9 cellular contexts compared by ENCODE assay signal in the genomic region with DNA sequence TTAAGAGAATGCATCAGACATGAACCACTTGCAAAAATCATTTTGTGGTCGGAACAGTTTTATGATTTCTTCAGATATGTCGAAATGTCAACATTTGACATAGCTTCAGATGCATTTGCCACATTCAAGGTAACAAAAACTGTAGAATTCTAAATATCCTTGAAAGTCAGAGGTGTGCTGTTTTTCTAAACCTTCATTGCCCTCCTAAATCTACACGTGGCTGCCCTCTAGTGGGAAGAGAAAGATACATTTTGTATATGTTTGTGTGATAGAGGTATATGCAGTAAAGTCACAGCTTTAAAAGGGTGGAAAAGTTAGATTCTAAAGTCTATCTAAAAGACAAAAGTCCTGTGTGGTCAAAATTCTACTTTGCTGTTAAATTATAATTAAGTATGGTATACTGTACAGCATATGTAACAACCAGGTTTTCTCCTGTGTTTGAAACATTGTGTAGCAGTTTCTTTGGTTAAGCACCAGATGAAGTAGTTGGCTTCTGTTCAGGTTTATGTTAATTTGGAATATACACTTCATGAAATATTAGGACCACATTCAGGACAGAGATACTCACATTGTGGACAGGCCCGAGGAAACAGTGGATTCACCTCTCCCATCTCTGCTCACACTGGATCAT.
DNase-seq lines count a peak whose midpoint lies in the region; ATAC-seq and TF ChIP-seq lines count a peak whose summit lies in the region.
"Had no signal": no experiment of that assay in that cellular context is flagged by ENCODE, and none has a peak within 500 bp of the region (broad histone marks: within the 10 kb centered on the region; RNA-seq: fewer than 3 reads in every experiment).

No MANE protein-coding gene starts in this region.

- H3K27ac Mint-ChIP-seq in activated CD8-positive, alpha-beta memory T cell treated with anti-CD3 and anti-CD28 coated beads, Interleukin-2, amount 10 ng/mL, durations not matched to agents 7 days and 5 days, result no peak overlapping the region

- DNase-seq in activated CD8-positive, alpha-beta memory T cell treated with anti-CD3 and anti-CD28 coated beads, Interleukin-2, amount 10 ng/mL, durations not matched to agents 7 days and 5 days, result peak; percentile 65
- DNase-seq in activated CD8-positive, alpha-beta memory T cell treated with anti-CD3 and anti-CD28 coated beads, Interleukin-2, amount 50 U/mL, for 48 hours, result no peak
- DNase-seq in KBM-7 (peak; percentile 69), SK-N-DZ (ENCODE audit: low spot score) (peak; percentile 23), cardiac fibroblast (ENCODE audit: low read depth in 2 of 2) (peak; percentile 73), lung microvascular endothelial cell (ENCODE audit: low read depth in 2 of 2) (peak; percentile 65 to 77)

- in situ Hi-C loops in KBM-7 (cut with MboI; ENCODE audit: low pct_unique_long_range_greater_than_20kb, low sequenced_read_pairs), result no loop called here

- CTCF ChIA-PET in activated CD8-positive, alpha-beta memory T cell treated with anti-CD3 and anti-CD28 coated beads, Interleukin-2, amount 10 ng/mL, durations not matched to agents 7 days and 5 days (lab: Charles Lee), result interaction anchor here (0.8 to 4.3 kb wide), 27 partner anchors 9 to 525 kb away, joined by 3 to 47 read pairs (median 4); partner anchors contain the start of gene CAB39

- TF ChIP-seq CTCF in cardiac fibroblast (IDR thresholded peaks at IDR 0.05; ENCODE audit: low read depth, low read length), result peak; percentile 52

- no peaks in the 10 kb centered on the region for H3K27me3 Mint-ChIP-seq in activated CD8-positive, alpha-beta memory T cell treated with anti-CD3 and anti-CD28 coated beads, Interleukin-2, amount 10 ng/mL, durations not matched to agents 7 days and 5 days
- H3K27me3 Mint-ChIP-seq: central memory CD8-positive, alpha-beta T cell had no signal

- no peak overlapping the region for H3K4me3 Mint-ChIP-seq in activated CD8-positive, alpha-beta memory T cell treated with anti-CD3 and anti-CD28 coated beads, Interleukin-2, amount 10 ng/mL, durations not matched to agents 7 days and 5 days
- H3K4me3 Mint-ChIP-seq: central memory CD8-positive, alpha-beta T cell had no signal

- no peak overlapping the region for H3K4me3 ChIP-seq in cardiac fibroblast (replicated peaks in 1 of 2; ENCODE audit: low read depth in 2 of 2, low read length in 2 of 2)

- peaks cover 35% of the 10 kb centered on the region for H3K4me1 Mint-ChIP-seq in activated CD8-positive, alpha-beta memory T cell treated with anti-CD3 and anti-CD28 coated beads, Interleukin-2, amount 10 ng/mL, durations not matched to agents 7 days and 5 days

- H3K9me3 Mint-ChIP-seq in activated CD8-positive, alpha-beta memory T cell treated with anti-CD3 and anti-CD28 coated beads, Interleukin-2, amount 10 ng/mL, durations not matched to agents 7 days and 5 days (ENCODE audit: low read depth), result no peaks in the 10 kb centered on the region
- H3K9me3 Mint-ChIP-seq: central memory CD8-positive, alpha-beta T cell had no signal

- peaks cover 63% of the 10 kb centered on the region for H3K36me3 Mint-ChIP-seq in activated CD8-positive, alpha-beta memory T cell treated with anti-CD3 and anti-CD28 coated beads, Interleukin-2, amount 10 ng/mL, durations not matched to agents 7 days and 5 days

- no peak for ATAC-seq in activated CD8-positive, alpha-beta memory T cell treated with anti-CD3 and anti-CD28 coated beads, Interleukin-2, amount 10 ng/mL, durations not matched to agents 7 days and 5 days
- no peak for ATAC-seq in HG03432 (IDR thresholded peaks at IDR 0.05; ENCODE audit: unreplicated experiment)
- ATAC-seq in HG03342 (IDR thresholded peaks at IDR 0.05; ENCODE audit: unreplicated experiment), result no peak
